In genomic region chr1:159917533-159917932, GRCh38 we compare ENCODE assay signal across 11 cellular contexts. TPM values are rescaled to one million over a fixed set of nuclear protein-coding genes. Genes with fewer than 3 reads are reported as not detected.
A peak's percentile ranks its signal among the peaks of the same experiment; 100 is the strongest.
DNase-seq lines count a peak whose midpoint lies in the region; ATAC-seq and TF ChIP-seq lines count a peak whose summit lies in the region.
"Had no signal": no experiment of that assay in that cellular context is flagged by ENCODE, and none has a peak within 500 bp of the region (broad histone marks: within the 10 kb centered on the region; RNA-seq: fewer than 3 reads in every experiment).

No MANE protein-coding gene starts in this region.

- H3K27ac Mint-ChIP-seq in activated CD4-positive, alpha-beta T cell treated with anti-CD3 and anti-CD28 coated beads, Interleukin-2, amount 10 ng/mL, durations not matched to agents 24 days and 14 days, result peak overlapping the region; percentile 84

- H3K27ac ChIP-seq in RWPE2 (ENCODE audit: poor library complexity, severe bottlenecking), result peak overlapping the region; percentile 94
- H3K27ac ChIP-seq in fibroblast of lung (ENCODE audit: insufficient read depth, low read length), result peak overlapping the region; percentile 50
- H3K27ac ChIP-seq in stomach, result peak overlapping the region; percentile 49 to 99 (median 77)

- H3K9me3 Mint-ChIP-seq in activated CD4-positive, alpha-beta T cell treated with anti-CD3 and anti-CD28 coated beads, Interleukin-2, amount 10 ng/mL, durations not matched to agents 24 days and 14 days, result no peaks in the 10 kb centered on the region

- H3K4me3 ChIP-seq in RWPE2 (ENCODE audit: severe bottlenecking), result no peak overlapping the region
- H3K4me3 ChIP-seq in fibroblast of lung (replicated peaks in 1 of 4; ENCODE audit: control extremely low read depth in 1 of 4, insufficient read depth in 1 of 4, low read depth in 3 of 4, low read length in 4 of 4), result no peak overlapping the region
- H3K4me3 ChIP-seq in stomach, result peak overlapping the region in 1 of 4 donors; percentile 1

- ATAC-seq in RWPE2 (ENCODE audit: low read depth), result no peak
- ATAC-seq in GM19324 (IDR thresholded peaks at IDR 0.05; ENCODE audit: low FRiP score, unreplicated experiment), result no peak
- no peak for ATAC-seq in HG03139 (IDR thresholded peaks at IDR 0.05; ENCODE audit: unreplicated experiment)
- ATAC-seq: left lobe of liver had no signal

- H3K4me1 Mint-ChIP-seq in activated CD4-positive, alpha-beta T cell treated with anti-CD3 and anti-CD28 coated beads, Interleukin-2, amount 10 ng/mL, durations not matched to agents 24 days and 14 days, result peaks cover 59% of the 10 kb centered on the region

- H3K27me3 ChIP-seq in RWPE2 (ENCODE audit: insufficient read depth, poor library complexity, severe bottlenecking) (no peaks in the 10 kb centered on the region), fibroblast of lung (ENCODE audit: control insufficient read depth, insufficient read depth, low read length) (no peaks in the 10 kb centered on the region), stomach (no peaks in the 10 kb centered on the region)

- no peak for TF ChIP-seq CTCF in RWPE2 (IDR thresholded peaks at IDR 0.05; ENCODE audit: poor library complexity, severe bottlenecking)
- no peak for TF ChIP-seq CTCF in fibroblast of lung (conservative IDR thresholded peaks at IDR 0.05 in 1 of 2, IDR thresholded peaks at IDR 0.05 in 1 of 2; ENCODE audit: low read depth in 1 of 2, low read length in 2 of 2)
- TF ChIP-seq CTCF in stomach (IDR thresholded peaks at IDR 0.05), result no peak

- H3K9me3 ChIP-seq in RWPE2 (ENCODE audit: severe bottlenecking) (no peaks in the 10 kb centered on the region), fibroblast of lung (ENCODE audit: control insufficient read depth, insufficient read depth, low read depth, low read length) (no peaks in the 10 kb centered on the region), stomach (no peaks in the 10 kb centered on the region)

- no peak for TF ChIP-seq POLR2A in stomach (IDR thresholded peaks at IDR 0.05)

- peaks cover 39% of the 10 kb centered on the region for H3K79me2 ChIP-seq in fibroblast of lung (ENCODE audit: control insufficient read depth, insufficient read depth, low read length)

- H3K36me3 Mint-ChIP-seq in activated CD4-positive, alpha-beta T cell treated with anti-CD3 and anti-CD28 coated beads, Interleukin-2, amount 10 ng/mL, durations not matched to agents 24 days and 14 days (ENCODE audit: low read depth), result peaks cover 70% of the 10 kb centered on the region

- intact Hi-C loops in activated CD4-positive, alpha-beta T cell treated with anti-CD3 and anti-CD28 coated beads, Interleukin-2, amount 10 ng/mL, durations not matched to agents 24 days and 14 days (cut with micrococcal nuclease), result no loop called here
- intact Hi-C loops in stomach (cut with DNase I; ENCODE audit: low total_unique reads), result no loop called here

- no peak for DNase-seq in activated CD4-positive, alpha-beta T cell treated with anti-CD3 and anti-CD28 coated beads, Interleukin-2, amount 10 ng/mL, durations not matched to agents 24 days and 14 days
- DNase-seq in activated CD4-positive, alpha-beta T cell treated with anti-CD3 and anti-CD28 coated beads for 4 hours, result no peak
- DNase-seq in RWPE2 (ENCODE audit: low spot score), result no peak
- DNase-seq in fibroblast of lung (ENCODE audit: low read depth in 2 of 2), result no peak
- DNase-seq in stomach, result peak; percentile 77
- DNase-seq in NCI-H2081 treated with DMSO at 0.1 percent for 48 hours (lab: John Stamatoyannopoulos, UW), result no peak
- DNase-seq: activated CD4-positive, alpha-beta T cell treated with anti-CD3 and anti-CD28 coated beads for 48 hours; retina had no signal

- H3K4me2 ChIP-seq in fibroblast of lung (ENCODE audit: extremely low read depth, insufficient read depth, low read length), result no peak overlapping the region

- no peak overlapping the region for H3K9ac ChIP-seq in fibroblast of lung (ENCODE audit: insufficient read depth, low read length)

- no peak overlapping the region for H2AFZ ChIP-seq in fibroblast of lung (ENCODE audit: low read length)

- H3K4me3 Mint-ChIP-seq in activated CD4-positive, alpha-beta T cell treated with anti-CD3 and anti-CD28 coated beads, Interleukin-2, amount 10 ng/mL, durations not matched to agents 24 days and 14 days, result no peak overlapping the region

- 41 to 85% (median 53%) methylated on average over 4 of the region's 4 CpGs for WGBS in stomach, 5 donors

- H3K36me3 ChIP-seq in RWPE2 (ENCODE audit: low read depth) (peaks cover 57% of the 10 kb centered on the region), fibroblast of lung (ENCODE audit: control insufficient read depth, insufficient read depth, low read length) (peaks cover 31% of the 10 kb centered on the region), stomach (peaks cover 29 to 53% (median 39%) of the 10 kb centered on the region in 4 donors)

- no peak for TF ChIP-seq EP300 in stomach (IDR thresholded peaks at IDR 0.05)

- no peaks in the 10 kb centered on the region for H3K27me3 Mint-ChIP-seq in activated CD4-positive, alpha-beta T cell treated with anti-CD3 and anti-CD28 coated beads, Interleukin-2, amount 10 ng/mL, durations not matched to agents 24 days and 14 days

- peaks cover 36% of the 10 kb centered on the region for H3K4me1 ChIP-seq in RWPE2 (ENCODE audit: insufficient read depth, poor library complexity, severe bottlenecking)
- H3K4me1 ChIP-seq in fibroblast of lung (ENCODE audit: control insufficient read depth, extremely low read depth, insufficient read depth, low read length), result peaks cover 55% of the 10 kb centered on the region
- peaks cover 68 to 100% (median 86%) of the 10 kb centered on the region in 4 donors for H3K4me1 ChIP-seq in stomach

- H4K20me1 ChIP-seq in fibroblast of lung (ENCODE audit: control insufficient read depth, extremely low read depth, insufficient read depth, low read length), result no peaks in the 10 kb centered on the region

RNA-seq across cellular contexts. Expression of gene TAGLN2, which starts 7.8 kb away (rescaled TPM):
- 488 and 517 TPM in 2 replicates for total RNA-seq in activated CD4-positive, alpha-beta T cell treated with anti-CD3 and anti-CD28 coated beads, Interleukin-2, amount 10 ng/mL, durations not matched to agents 24 days and 14 days
- total RNA-seq in fibroblast of lung (220 and 300 TPM in 2 replicates), stomach (100 to 1,000 TPM in 4 of 5 donors, 10 to 100 TPM in 1; 49.0 to 445 (median 239) TPM)
- polyA plus RNA-seq in fibroblast of lung (718 and 768 TPM in 2 replicates), stomach (1,000 to 10,000 TPM in 1 of 3 donors, 100 to 1,000 TPM in 2; 306 to 1,290 (median 583) TPM)
- 846 and 900 TPM in 2 replicates for polyA plus RNA-seq in fibroblast of lung (2012)
- 726 and 765 TPM in 2 replicates for polyA minus RNA-seq in fibroblast of lung (ENCODE audit: low replicate concordance)

RNA-seq across cellular contexts. Expression of gene CFAP45, which starts 17.6 kb away (rescaled TPM):
- total RNA-seq in activated CD4-positive, alpha-beta T cell treated with anti-CD3 and anti-CD28 coated beads, Interleukin-2, amount 10 ng/mL, durations not matched to agents 24 days and 14 days, result 1.5 TPM in 2 replicates
- total RNA-seq in fibroblast of lung, result 0.51 and 1.5 TPM in 2 replicates
- 1.1 and 1.2 TPM in 2 replicates for polyA plus RNA-seq in fibroblast of lung
- polyA plus RNA-seq in fibroblast of lung (2012), result 0.95 and 1.6 TPM in 2 replicates
- not detected in 2 replicates for polyA minus RNA-seq in fibroblast of lung (ENCODE audit: low replicate concordance)
- 1 to 10 TPM in 1 of 5 donors, under 1 TPM in 1, not detected in 3; 0.73 to 1.0 TPM for total RNA-seq in stomach
- polyA plus RNA-seq in stomach, result under 1 TPM in 2 of 3 donors, not detected in 1; 0.30 to 0.31 TPM
- total RNA-seq: left lobe of liver had no signal

RNA-seq across cellular contexts. Expression of gene IGSF9, which starts 27.9 kb away (rescaled TPM):
- total RNA-seq in activated CD4-positive, alpha-beta T cell treated with anti-CD3 and anti-CD28 coated beads, Interleukin-2, amount 10 ng/mL, durations not matched to agents 24 days and 14 days, result not detected in 2 replicates
- total RNA-seq in fibroblast of lung (under 0.01 TPM in 2 replicates), stomach (10 to 100 TPM in 3 of 5 donors, 1 to 10 TPM in 2; 4.9 to 36.2 (median 15.6) TPM)
- polyA plus RNA-seq in fibroblast of lung (not detected in 2 replicates), stomach (1 to 10 TPM; 2.0 to 8.2 (median 7.3) TPM)
- not detected in 2 replicates for polyA plus RNA-seq in fibroblast of lung (2012)
- not detected in 2 replicates for polyA minus RNA-seq in fibroblast of lung (ENCODE audit: low replicate concordance)

RNA-seq across cellular contexts. Expression of gene SLAMF9, which starts 36.5 kb away (rescaled TPM):
- total RNA-seq in activated CD4-positive, alpha-beta T cell treated with anti-CD3 and anti-CD28 coated beads, Interleukin-2, amount 10 ng/mL, durations not matched to agents 24 days and 14 days, result not detected in 2 replicates
- total RNA-seq in fibroblast of lung, result not detected in 2 replicates
- not detected in 2 replicates for polyA plus RNA-seq in fibroblast of lung
- not detected in 2 replicates for polyA plus RNA-seq in fibroblast of lung (2012)
- polyA minus RNA-seq in fibroblast of lung (ENCODE audit: low replicate concordance), result not detected in 2 replicates
- not detected for total RNA-seq in stomach
- polyA plus RNA-seq in stomach, result under 1 TPM in 1 of 3 donors, not detected in 2; 0.87 TPM

RNA-seq across cellular contexts. Expression of gene VSIG8, which starts 55.1 kb away (rescaled TPM):
- not detected in 2 replicates for total RNA-seq in activated CD4-positive, alpha-beta T cell treated with anti-CD3 and anti-CD28 coated beads, Interleukin-2, amount 10 ng/mL, durations not matched to agents 24 days and 14 days
- total RNA-seq in fibroblast of lung (under 0.01 TPM in 2 replicates), stomach (1 to 10 TPM in 1 of 5 donors, not detected in 4; 2.5 TPM)
- polyA plus RNA-seq in fibroblast of lung (not detected in 2 replicates), stomach (under 1 TPM in 1 of 3 donors, not detected in 2; 0.30 TPM)
- not detected in 2 replicates for polyA plus RNA-seq in fibroblast of lung (2012)
- polyA minus RNA-seq in fibroblast of lung (ENCODE audit: low replicate concordance), result not detected in 2 replicates
- total RNA-seq: left lobe of liver had no signal
